8 cellular contexts compared by ENCODE assay signal in genomic region chr9:20622330-20623020, GRCh38. TPM values are rescaled to one million over a fixed set of nuclear protein-coding genes. Genes with fewer than 3 reads are reported as not detected.
DNase-seq lines count a peak whose midpoint lies in the region; ATAC-seq and TF ChIP-seq lines count a peak whose summit lies in the region.

TSS of gene MLLT3 (minus strand) at chr9:20622499.

- H3K4me1 ChIP-seq in adrenal gland (replicated peaks in 1 of 2) (peaks cover 14 to 30% of the 10 kb centered on the region in 2 donors), upper lobe of left lung (peaks cover 23 to 51% (median 37%) of the 10 kb centered on the region in 4 donors)

- H3K27ac ChIP-seq in SU-DHL-6 (ENCODE audit: low read depth, low read length) (peak within 1 kb of the TSS; percentile 78), adrenal gland (peak within 1 kb of the TSS; percentile 49 to 91 (median 89)), upper lobe of left lung (peak within 1 kb of the TSS; percentile 83 to 90 (median 86))

- H3K9me3 ChIP-seq in SU-DHL-6 (ENCODE audit: insufficient read depth, low read length) (no peaks in the 10 kb centered on the region), adrenal gland (replicated peaks in 1 of 3) (no peaks in the 10 kb centered on the region), upper lobe of left lung (no peaks in the 10 kb centered on the region)

- no peaks in the 10 kb centered on the region for H4K20me1 ChIP-seq in SU-DHL-6 (ENCODE audit: low read depth, low read length)

- no peaks in the 10 kb centered on the region for H3K27me3 ChIP-seq in SU-DHL-6 (ENCODE audit: low read length)
- no peaks in the 10 kb centered on the region for H3K27me3 ChIP-seq in adrenal gland
- H3K27me3 ChIP-seq in upper lobe of left lung: no peaks in the 10 kb centered on the region

- ATAC-seq in HG02623 (IDR thresholded peaks at IDR 0.05; ENCODE audit: unreplicated experiment): peak; percentile 79
- peak; percentile 95 to 98 for ATAC-seq in left cardiac atrium
- peak; percentile 97 to 98 for ATAC-seq in upper lobe of left lung (ENCODE audit: low FRiP score in 2 of 2)

- H2AFZ ChIP-seq in SU-DHL-6 (ENCODE audit: low read depth, low read length, severe bottlenecking): peak within 1 kb of the TSS; percentile 99

- DNase-seq in GM10266 (ENCODE audit: extremely low spot score): peak; percentile 96
- DNase-seq in NCI-H1105 (lab: John Stamatoyannopoulos, UW): peak; percentile 82
- DNase-seq in adrenal gland: peak; percentile 95 to 97 (median 96)
- peak; percentile 97 for DNase-seq in left cardiac atrium
- DNase-seq in posterior vena cava (ENCODE audit: low spot score): peak; percentile 99
- DNase-seq in upper lobe of left lung: peak; percentile 97 to 99

- H3K9ac ChIP-seq in SU-DHL-6 (ENCODE audit: low read length): peak within 1 kb of the TSS; percentile 74

- intact Hi-C loops in adrenal gland (cut with DNase I): loop anchor here in 1 of 2 donors (5.0 to 10.0 kb wide), 4 partner anchors 52 to 482 kb away; no protein-coding TSS in a partner anchor
- intact Hi-C loops in left cardiac atrium (cut with DNase I): loop anchor here (5.0 to 10.0 kb wide), 5 partner anchors 262 to 698 kb away; no protein-coding TSS in a partner anchor
- intact Hi-C loops in posterior vena cava (cut with DNase I): loop anchor here (5.0 to 10.0 kb wide), 3 partner anchors 265 to 322 kb away; no protein-coding TSS in a partner anchor

- H3F3A ChIP-seq in SU-DHL-6 (ENCODE audit: insufficient read depth): peaks cover 16% of the 10 kb centered on the region

- peak in 1 of 4 donors; percentile 11 for TF ChIP-seq EP300 in upper lobe of left lung (IDR thresholded peaks at IDR 0.05)

- H3K4me2 ChIP-seq in SU-DHL-6 (ENCODE audit: low read depth, low read length, poor library complexity, severe bottlenecking): peak within 1 kb of the TSS; percentile 75

- peak; percentile 51 to 91 for TF ChIP-seq POLR2A in adrenal gland (IDR thresholded peaks at IDR 0.05)
- TF ChIP-seq POLR2A in upper lobe of left lung (IDR thresholded peaks at IDR 0.05): peak in 2 of 4 donors; percentile 38 to 78

- WGBS in adrenal gland, 4 donors: 0 to 1% (median 0%) methylated on average over 17 to 41 of the region's 41 CpGs
- WGBS in upper lobe of left lung, 2 donors: 0% methylated on average over 19 to 41 of the region's 41 CpGs

- H3K36me3 ChIP-seq in SU-DHL-6 (ENCODE audit: low read length) (no peaks in the 10 kb centered on the region), adrenal gland (replicated peaks in 1 of 2) (no peaks in the 10 kb centered on the region), upper lobe of left lung (no peaks in the 10 kb centered on the region)

- H3K4me3 ChIP-seq in SU-DHL-6 (ENCODE audit: insufficient read depth, low read length, poor library complexity, severe bottlenecking) (peak within 1 kb of the TSS; percentile 92), adrenal gland (peak within 1 kb of the TSS; percentile 52 to 91 (median 80)), upper lobe of left lung (peak within 1 kb of the TSS; percentile 60 to 88 (median 74))

- TF ChIP-seq CTCF in GM10266 (IDR thresholded peaks at IDR 0.05; ENCODE audit: control insufficient read depth, insufficient read depth, low read depth, missing control alignments) (no peak), SU-DHL-6 (IDR thresholded peaks at IDR 0.05; ENCODE audit: insufficient read depth, low read length, poor library complexity, severe bottlenecking) (no peak), adrenal gland (IDR thresholded peaks at IDR 0.05) (no peak), upper lobe of left lung (IDR thresholded peaks at IDR 0.05) (no peak)

- H3K79me2 ChIP-seq in SU-DHL-6 (ENCODE audit: insufficient read depth, low read length): no peaks in the 10 kb centered on the region

- no peaks in the 10 kb centered on the region for H3K9me2 ChIP-seq in SU-DHL-6 (replicated peaks; ENCODE audit: insufficient read depth, low read length)

RNA-seq across cellular contexts. Expression of gene MLLT3, which starts in this region (rescaled TPM):
- 10 to 100 TPM; 14.0 to 37.7 (median 25.5) TPM for total RNA-seq in adrenal gland
- 10 to 100 TPM; 11.0 to 15.5 (median 11.8) TPM for polyA plus RNA-seq in adrenal gland
- 10 to 100 TPM in 1 of 2 donors, 1 to 10 TPM in 1; 5.3 to 10.2 TPM for total RNA-seq in left cardiac atrium
- 1 to 10 TPM; 6.5 to 7.6 TPM for total RNA-seq in posterior vena cava
- total RNA-seq in upper lobe of left lung: 10 to 100 TPM; 13.8 to 30.4 (median 20.9) TPM

Comparison
In these comparisons a context has a peak if more than half of its experiments do, and no peak if none do; other contexts are left out.
1. Peak in every context shown above with its lines: DNase-seq, ATAC-seq, H3K4me3 ChIP-seq and H3K27ac ChIP-seq.